In genomic region chr5:71841107-71841506, GRCh38 we compare ENCODE assay signal across 8 cellular contexts.
"Had no signal": no experiment of that assay in that cellular context is flagged by ENCODE, and none has a peak within 500 bp of the region (broad histone marks: within the 10 kb centered on the region; RNA-seq: fewer than 3 reads in every experiment).

No MANE protein-coding gene starts in this region.

- H3K4me1 Mint-ChIP-seq: IgD-negative memory B cell had no signal

- FAIRE-seq: HepG2, HTR-8/SVneo, K562 had no signal

- H3K4me3 ChIP-seq: K562 had no signal

- H3K4me3 Mint-ChIP-seq: IgD-negative memory B cell had no signal

- H3K27ac Mint-ChIP-seq: IgD-negative memory B cell had no signal

- H3K36me3 Mint-ChIP-seq: IgD-negative memory B cell had no signal

- DNase-seq: IMR-90, KBM-7, KG1 had no signal

- H3K27ac ChIP-seq: HL-60 had no signal
